Comparison of ENCODE assay signal across 8 cellular contexts in genomic region chr2:75053484-75054112, GRCh38.
DNase-seq lines count a peak whose midpoint lies in the region; ATAC-seq and TF ChIP-seq lines count a peak whose summit lies in the region.

No MANE protein-coding gene starts in this region.

- no peak overlapping the region for H3K4me3 Mint-ChIP-seq in activated T-cell treated with anti-CD3 and anti-CD28 coated beads, Interleukin-2, amount 50 U/mL, for 72 hours

- no peak for TF ChIP-seq POLR2A in thyroid gland (IDR thresholded peaks at IDR 0.05)

- H3K27me3 Mint-ChIP-seq in activated T-cell treated with anti-CD3 and anti-CD28 coated beads, Interleukin-2, amount 50 U/mL, for 72 hours (ENCODE audit: low read depth) = no peaks in the 10 kb centered on the region

- H3K36me3 ChIP-seq in thyroid gland = no peaks in the 10 kb centered on the region

- ATAC-seq in activated T-cell treated with anti-CD3 and anti-CD28 coated beads, Interleukin-2, amount 50 U/mL, for 72 hours (replicated peaks in 1 of 2) = peak; percentile 46 to 49
- ATAC-seq in GM21526 (IDR thresholded peaks at IDR 0.05; ENCODE audit: low FRiP score, unreplicated experiment) = peak; percentile 86

- H3K4me1 Mint-ChIP-seq in activated T-cell treated with anti-CD3 and anti-CD28 coated beads, Interleukin-2, amount 50 U/mL, for 72 hours (ENCODE audit: low read depth) = no peaks in the 10 kb centered on the region

- no peak overlapping the region for H3K4me3 ChIP-seq in foreskin fibroblast (ENCODE audit: low read depth in 1 of 2, low read length in 2 of 2)
- no peak overlapping the region for H3K4me3 ChIP-seq in thyroid gland (replicated peaks in 1 of 3)

- TF ChIP-seq CTCF in RWPE1 (conservative IDR thresholded peaks at IDR 0.05; ENCODE audit: low read depth) (peak; percentile 50), foreskin fibroblast (IDR thresholded peaks at IDR 0.05; ENCODE audit: low read depth, low read length) (peak; percentile 60), thyroid gland (IDR thresholded peaks at IDR 0.05) (peak in 5 of 6 experiments; percentile 10 to 61 (median 38))

- no peaks in the 10 kb centered on the region for H3K27me3 ChIP-seq in thyroid gland

- H3K36me3 Mint-ChIP-seq in activated T-cell treated with anti-CD3 and anti-CD28 coated beads, Interleukin-2, amount 50 U/mL, for 72 hours (ENCODE audit: insufficient read depth in 2 of 2) = no peaks in the 10 kb centered on the region

- intact Hi-C loops in thyroid gland (cut with DNase I) = no loop called here

- H3K27ac ChIP-seq in RWPE1 (no peak overlapping the region), thyroid gland (no peak overlapping the region)

- no peaks in the 10 kb centered on the region for H3K9me3 Mint-ChIP-seq in activated T-cell treated with anti-CD3 and anti-CD28 coated beads, Interleukin-2, amount 50 U/mL, for 72 hours

- H3K27ac Mint-ChIP-seq in activated T-cell treated with anti-CD3 and anti-CD28 coated beads, Interleukin-2, amount 50 U/mL, for 72 hours = no peak overlapping the region

- no peak for DNase-seq in activated T-cell treated with anti-CD3 and anti-CD28 coated beads, Interleukin-2, amount 50 U/mL, for 72 hours
- no peak for DNase-seq in activated T-cell treated with anti-CD3 and anti-CD28 coated beads for 4 hours
- DNase-seq in HPDE6-E6E7 (ENCODE audit: extremely low spot score) = peak; percentile 58
- peak; percentile 50 for DNase-seq in RWPE1 (ENCODE audit: low spot score)
- peak in 1 of 2 donors; percentile 18 for DNase-seq in foreskin fibroblast
- peak; percentile 18 to 21 for DNase-seq in thyroid gland
- DNase-seq in NCI-H1048 (lab: John Stamatoyannopoulos, UW) = no peak

- H3K9me3 ChIP-seq in thyroid gland = no peaks in the 10 kb centered on the region

- WGBS in thyroid gland, 2 donors = 35% methylated on average over 7 of the region's 7 CpGs

- CTCF ChIA-PET in RWPE1 (lab: Yijun Ruan, JAX) = interaction anchor here (0.6 to 1.6 kb wide), 4 partner anchors 10 to 85 kb away, joined by 3 to 6 read pairs (median 3); no protein-coding TSS in a partner anchor

- H3K4me1 ChIP-seq in thyroid gland = peaks cover 0 to 6% of the 10 kb centered on the region in 2 donors

- POLR2A ChIA-PET in RWPE1 (lab: Yijun Ruan, JAX; ENCODE audit: low non-redundant PET) = no interaction called here

Comparison
In these comparisons a context has a peak if more than half of its experiments do, and no peak if none do; other contexts are left out.
1. DNase-seq: peak in HPDE6-E6E7 (single experiment), RWPE1 (single experiment) and thyroid gland (2 of 2); none in activated T-cell treated with anti-CD3 and anti-CD28 coated beads, Interleukin-2, amount 50 U/mL, for 72 hours (0 of 2), activated T-cell treated with anti-CD3 and anti-CD28 coated beads for 4 hours (single experiment) and NCI-H1048 (single experiment).
2. Peak in every context shown above with its lines, with median percentiles within 50 percentile points of each other: CTCF ChIP-seq.